Comparison of ENCODE assay signal across 29 cellular contexts in genomic region chr3:88640581-88640980, GRCh38.
"Had no signal": no experiment of that assay in that cellular context is flagged by ENCODE, and none has a peak within 500 bp of the region (broad histone marks: within the 10 kb centered on the region; RNA-seq: fewer than 3 reads in every experiment).

No MANE protein-coding gene starts in this region.

- H3K36me3 Mint-ChIP-seq: activated CD4-positive, alpha-beta memory T cell treated with anti-CD3 and anti-CD28 coated beads for 36 hours; activated CD8-positive, alpha-beta memory T cell treated with anti-CD3 and anti-CD28 coated beads, Interleukin-2, amount 10 ng/mL, durations not matched to agents 7 days and 5 days; activated naive CD4-positive, alpha-beta T cell treated with anti-CD3 and anti-CD28 coated beads, Interleukin-2, amount 10 ng/mL, durations not matched to agents 7 days and 5 days; activated naive CD8-positive, alpha-beta T cell treated with anti-CD3 and anti-CD28 coated beads, Interleukin-2, amount 10 ng/mL, durations not matched to agents 7 days and 5 days had no signal

- H3K4me1 Mint-ChIP-seq: activated CD4-positive, alpha-beta T cell treated with anti-CD3 and anti-CD28 coated beads for 36 hours; activated CD4-positive, alpha-beta T cell treated with anti-CD3 and anti-CD28 coated beads, Interleukin-2, amount 10 ng/mL, durations not matched to agents 24 days and 14 days; activated CD8-positive, alpha-beta memory T cell treated with anti-CD3 and anti-CD28 coated beads, Interleukin-2, amount 10 ng/mL, durations not matched to agents 7 days and 5 days; activated naive CD4-positive, alpha-beta T cell treated with anti-CD3 and anti-CD28 coated beads, Interleukin-2, amount 10 ng/mL, durations not matched to agents 7 days and 5 days; activated naive CD8-positive, alpha-beta T cell treated with anti-CD3 and anti-CD28 coated beads, Interleukin-2, amount 10 ng/mL, durations not matched to agents 7 days and 5 days; T-helper 17 cell had no signal

- H3K36me3 ChIP-seq: ascending aorta, colonic mucosa had no signal

- H3K27me3 Mint-ChIP-seq: activated CD4-positive, alpha-beta memory T cell treated with anti-CD3 and anti-CD28 coated beads for 36 hours; activated CD4-positive, alpha-beta T cell treated with anti-CD3 and anti-CD28 coated beads for 36 hours; activated CD4-positive, alpha-beta T cell treated with anti-CD3 and anti-CD28 coated beads, Interleukin-2, amount 10 ng/mL, durations not matched to agents 24 days and 14 days; activated CD8-positive, alpha-beta memory T cell treated with anti-CD3 and anti-CD28 coated beads, Interleukin-2, amount 10 ng/mL, durations not matched to agents 7 days and 5 days; activated naive CD4-positive, alpha-beta T cell treated with anti-CD3 and anti-CD28 coated beads, Interleukin-2, amount 10 ng/mL, durations not matched to agents 7 days and 5 days; activated naive CD8-positive, alpha-beta T cell treated with anti-CD3 and anti-CD28 coated beads, Interleukin-2, amount 10 ng/mL, durations not matched to agents 7 days and 5 days; T-helper 17 cell had no signal

- H3K9me3 Mint-ChIP-seq: activated CD4-positive, alpha-beta T cell treated with anti-CD3 and anti-CD28 coated beads, Interleukin-2, amount 10 ng/mL, durations not matched to agents 24 days and 14 days; activated naive CD8-positive, alpha-beta T cell treated with anti-CD3 and anti-CD28 coated beads, Interleukin-2, amount 10 ng/mL, durations not matched to agents 7 days and 5 days had no signal

- ATAC-seq: activated CD4-positive, alpha-beta T cell treated with anti-CD3 and anti-CD28 coated beads for 36 hours; activated CD8-positive, alpha-beta memory T cell treated with anti-CD3 and anti-CD28 coated beads, Interleukin-2, amount 10 ng/mL, durations not matched to agents 7 days and 5 days; activated CD8-positive, alpha-beta T cell treated with anti-CD3 and anti-CD28 coated beads, Interleukin-2, amount 10 ng/mL, durations not matched to agents 7 days and 5 days; activated naive CD4-positive, alpha-beta T cell treated with anti-CD3 and anti-CD28 coated beads, Interleukin-2, amount 50 U/mL, for 72 hours; esophagus mucosa; T-helper 17 cell had no signal

- H3K27ac Mint-ChIP-seq: activated CD4-positive, alpha-beta memory T cell treated with anti-CD3 and anti-CD28 coated beads for 36 hours; activated CD4-positive, alpha-beta T cell treated with anti-CD3 and anti-CD28 coated beads for 36 hours; activated CD4-positive, alpha-beta T cell treated with anti-CD3 and anti-CD28 coated beads, Interleukin-2, amount 10 ng/mL, durations not matched to agents 24 days and 14 days; activated CD8-positive, alpha-beta memory T cell treated with anti-CD3 and anti-CD28 coated beads, Interleukin-2, amount 10 ng/mL, durations not matched to agents 7 days and 5 days; activated CD8-positive, alpha-beta T cell treated with anti-CD3 and anti-CD28 coated beads, Interleukin-2, amount 10 ng/mL, durations not matched to agents 7 days and 5 days; activated naive CD4-positive, alpha-beta T cell treated with anti-CD3 and anti-CD28 coated beads, Interleukin-2, amount 10 ng/mL, durations not matched to agents 7 days and 5 days; activated naive CD4-positive, alpha-beta T cell treated with anti-CD3 and anti-CD28 coated beads, Interleukin-2, amount 50 U/mL, for 72 hours; activated naive CD8-positive, alpha-beta T cell treated with anti-CD3 and anti-CD28 coated beads, Interleukin-2, amount 10 ng/mL, durations not matched to agents 7 days and 5 days; endodermal cell; T-helper 17 cell; T-helper 2 cell treated with Interferon-gamma antibody and Interleukin-4, amounts not matched to agents 5 μg/mL and 100 μg/mL, for 36 hours had no signal

- H3K4me1 ChIP-seq: ascending aorta, colonic mucosa had no signal

- H3K27me3 ChIP-seq: ascending aorta, body of pancreas, colonic mucosa had no signal

- DNase-seq: activated CD4-positive, alpha-beta memory T cell treated with anti-CD3 and anti-CD28 coated beads for 36 hours; activated CD4-positive, alpha-beta T cell treated with anti-CD3 and anti-CD28 coated beads for 36 hours; activated CD4-positive, alpha-beta T cell treated with anti-CD3 and anti-CD28 coated beads, Interleukin-2, amount 10 ng/mL, durations not matched to agents 24 days and 14 days; activated CD4-positive, CD25-positive, alpha-beta regulatory T cell; activated CD4-positive, CD25-positive, alpha-beta regulatory T cell treated with anti-CD3 and anti-CD28 coated beads, Interleukin-2, amount 50 U/mL, for 72 hours; activated CD8-positive, alpha-beta memory T cell treated with anti-CD3 and anti-CD28 coated beads, Interleukin-2, amount 10 ng/mL, durations not matched to agents 7 days and 5 days; activated CD8-positive, alpha-beta memory T cell treated with anti-CD3 and anti-CD28 coated beads, Interleukin-2, amount 50 U/mL, for 4 hours; activated CD8-positive, alpha-beta T cell treated with anti-CD3 and anti-CD28 coated beads, Interleukin-2, amount 10 ng/mL, durations not matched to agents 7 days and 5 days; activated gamma-delta T cell; activated naive CD4-positive, alpha-beta T cell; activated naive CD4-positive, alpha-beta T cell treated with anti-CD3 and anti-CD28 coated beads, Interleukin-2, amount 10 ng/mL, durations not matched to agents 7 days and 5 days; activated naive CD8-positive, alpha-beta T cell treated with anti-CD3 and anti-CD28 coated beads, Interleukin-2, amount 10 ng/mL, durations not matched to agents 7 days and 5 days; activated T-cell treated with anti-CD3 and anti-CD28 coated beads, Interleukin-2, amount 50 U/mL, for 1 hour; activated T-cell treated with anti-CD3 and anti-CD28 coated beads, Interleukin-2, amount 50 U/mL, for 48 hours; central memory CD4-positive, alpha-beta T cell; cerebellar nuclear complex; colonic mucosa; effector memory CD4-positive, alpha-beta T cell; foreskin fibroblast; head of caudate nucleus; T-helper 1 cell; T-helper 17 cell; T1000 had no signal

- H3K27ac ChIP-seq: ascending aorta, body of pancreas, colonic mucosa had no signal

- H3K4me3 Mint-ChIP-seq: activated CD4-positive, alpha-beta memory T cell treated with anti-CD3 and anti-CD28 coated beads for 36 hours; activated CD4-positive, alpha-beta T cell treated with anti-CD3 and anti-CD28 coated beads for 36 hours; activated CD4-positive, alpha-beta T cell treated with anti-CD3 and anti-CD28 coated beads, Interleukin-2, amount 10 ng/mL, durations not matched to agents 24 days and 14 days; activated CD8-positive, alpha-beta memory T cell treated with anti-CD3 and anti-CD28 coated beads, Interleukin-2, amount 10 ng/mL, durations not matched to agents 7 days and 5 days; activated CD8-positive, alpha-beta T cell treated with anti-CD3 and anti-CD28 coated beads, Interleukin-2, amount 10 ng/mL, durations not matched to agents 7 days and 5 days; activated naive CD4-positive, alpha-beta T cell treated with anti-CD3 and anti-CD28 coated beads, Interleukin-2, amount 10 ng/mL, durations not matched to agents 7 days and 5 days; activated naive CD8-positive, alpha-beta T cell treated with anti-CD3 and anti-CD28 coated beads, Interleukin-2, amount 10 ng/mL, durations not matched to agents 7 days and 5 days; endodermal cell; T-helper 17 cell; T-helper 2 cell treated with Interferon-gamma antibody and Interleukin-4, amounts not matched to agents 5 μg/mL and 100 μg/mL, for 36 hours had no signal

- H3K9me3 ChIP-seq: ascending aorta, body of pancreas, colonic mucosa had no signal

- H3K4me3 ChIP-seq: ascending aorta, body of pancreas, colonic mucosa had no signal
